8 cellular contexts compared by ENCODE assay signal in the genomic region with DNA sequence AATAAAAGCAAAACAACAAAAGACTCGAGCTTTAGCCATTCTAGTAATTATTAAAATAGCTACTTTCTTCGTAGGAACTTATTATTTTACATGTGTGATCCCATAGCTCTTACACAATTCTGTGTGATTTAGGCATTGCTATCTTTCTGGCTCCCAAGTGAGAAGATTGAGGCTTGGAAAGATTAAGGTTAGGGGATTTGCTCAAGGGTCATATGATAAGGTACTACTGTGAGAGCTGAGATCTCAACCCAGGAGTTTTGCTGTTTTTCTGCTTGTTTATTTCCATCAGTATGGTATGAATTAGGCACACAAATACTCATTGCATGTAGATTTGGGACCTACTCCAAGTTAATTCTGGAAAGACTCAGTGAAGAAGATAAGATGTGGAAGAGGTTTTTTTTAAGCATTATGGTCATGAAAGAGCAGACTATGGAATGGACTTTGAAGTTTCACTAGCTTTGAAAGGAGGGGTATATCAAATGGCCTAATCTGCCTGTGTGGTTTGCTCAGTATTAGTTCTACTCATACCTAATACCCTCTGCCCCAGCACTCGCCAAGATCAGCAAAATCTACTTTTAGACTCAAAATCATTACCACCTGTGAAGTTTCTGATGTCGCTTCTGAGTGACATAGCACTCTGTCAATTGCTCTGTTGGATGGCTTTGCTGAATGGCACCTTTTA. TPM values are rescaled to one million over a fixed set of nuclear protein-coding genes. Genes with fewer than 3 reads are reported as not detected.
DNase-seq lines count a peak whose midpoint lies in the region; ATAC-seq and TF ChIP-seq lines count a peak whose summit lies in the region.

No MANE protein-coding gene starts in this region.

- H3K27me3 ChIP-seq in CD8-positive, alpha-beta memory T cell (ENCODE audit: insufficient read depth, low read length, poor library complexity, severe bottlenecking), result no peaks in the 10 kb centered on the region
- H3K27me3 ChIP-seq in HUES48 (ENCODE audit: control insufficient read depth, insufficient read depth, low read length) (no peaks in the 10 kb centered on the region), heart left ventricle (no peaks in the 10 kb centered on the region)

- intact Hi-C loops in heart left ventricle (cut with DNase I), result no loop called here

- no peak overlapping the region for H3K27ac ChIP-seq in CD8-positive, alpha-beta memory T cell (ENCODE audit: low read depth, low read length)
- H3K27ac ChIP-seq in HUES48 (ENCODE audit: low read depth, low read length) (peak overlapping the region; percentile 5), heart left ventricle (peak overlapping the region; percentile 10 to 77 (median 62))

- H3K36me3 Mint-ChIP-seq in CD8-positive, alpha-beta memory T cell, result peaks cover 0 to 13% (median 1%) of the 10 kb centered on the region in 3 donors

- no peak for TF ChIP-seq CTCF in heart left ventricle (IDR thresholded peaks at IDR 0.05)

- 38 to 49% (median 40%) methylated on average over 4 of the region's 4 CpGs for WGBS in heart left ventricle, 4 donors

- peak overlapping the region; percentile 28 to 77 (median 66) for H3K4me3 Mint-ChIP-seq in CD8-positive, alpha-beta memory T cell

- CTCF ChIA-PET in CD8-positive, alpha-beta memory T cell (lab: Charles Lee), result interaction anchor here (1.0 to 1.6 kb wide), 3 partner anchors 24 to 98 kb away, joined by 3 to 4 read pairs (median 3); no protein-coding TSS in a partner anchor

- peak overlapping the region; percentile 30 for H3K4me3 ChIP-seq in CD8-positive, alpha-beta memory T cell (ENCODE audit: low read length)
- H3K4me3 ChIP-seq in HUES48 (ENCODE audit: low read depth, low read length) (no peak overlapping the region), heart left ventricle (peak overlapping the region in 6 of 12 donors; percentile 1 to 13 (median 5))

- H3K9ac ChIP-seq in HUES48 (ENCODE audit: low read depth, low read length), result no peak overlapping the region

- H3K4me1 Mint-ChIP-seq in CD8-positive, alpha-beta memory T cell, result peaks cover 76 to 97% (median 94%) of the 10 kb centered on the region in 3 donors

- ATAC-seq in GM21447 (IDR thresholded peaks at IDR 0.05; ENCODE audit: unreplicated experiment), result peak; percentile 61
- ATAC-seq in heart left ventricle, result peak in 3 of 4 donors; percentile 9 to 37 (median 21)

- no peak for TF ChIP-seq POLR2A in heart left ventricle (IDR thresholded peaks at IDR 0.05)

- no peaks in the 10 kb centered on the region for H3K27me3 Mint-ChIP-seq in CD8-positive, alpha-beta memory T cell

- POLR2A ChIA-PET in CD8-positive, alpha-beta memory T cell (lab: Charles Lee), result interaction anchor here (0.7 to 2.7 kb wide), 3 partner anchors 10 to 37 kb away, joined by 3 to 17 read pairs (median 7); a partner anchor contains a TSS

- no peak for DNase-seq in CD8-positive, alpha-beta memory T cell
- DNase-seq in heart left ventricle (no peak), SK-N-DZ (ENCODE audit: low spot score) (no peak), NCI-H2227 (lab: John Stamatoyannopoulos, UW; ENCODE audit: unreplicated experiment) (no peak), NCI-H446 treated with DMSO at 0.1 percent for 48 hours (lab: John Stamatoyannopoulos, UW) (no peak), NCI-H2196 treated with DMSO at 0.1 percent for 48 hours (lab: John Stamatoyannopoulos, UW; ENCODE audit: unreplicated experiment) (no peak)

- H3K27ac Mint-ChIP-seq in CD8-positive, alpha-beta memory T cell, result peak overlapping the region; percentile 60 to 96 (median 82)

- H3K4me1 ChIP-seq in CD8-positive, alpha-beta memory T cell (ENCODE audit: insufficient read depth, low read length), result peaks cover 93% of the 10 kb centered on the region
- H3K4me1 ChIP-seq in HUES48 (ENCODE audit: control insufficient read depth, insufficient read depth, low read length), result peaks cover 26% of the 10 kb centered on the region
- peaks cover 0 to 99% (median 90%) of the 10 kb centered on the region in 12 donors for H3K4me1 ChIP-seq in heart left ventricle

- no peaks in the 10 kb centered on the region for H3K36me3 ChIP-seq in CD8-positive, alpha-beta memory T cell (ENCODE audit: insufficient read depth, low read length)
- H3K36me3 ChIP-seq in HUES48 (ENCODE audit: control insufficient read depth, insufficient read depth, low read length) (no peaks in the 10 kb centered on the region), heart left ventricle (no peaks in the 10 kb centered on the region)

- no peaks in the 10 kb centered on the region for H3K9me3 Mint-ChIP-seq in CD8-positive, alpha-beta memory T cell

- no peaks in the 10 kb centered on the region for H3K9me3 ChIP-seq in CD8-positive, alpha-beta memory T cell (ENCODE audit: low read length)
- H3K9me3 ChIP-seq in HUES48 (ENCODE audit: control insufficient read depth, insufficient read depth, low read length), result no peaks in the 10 kb centered on the region
- H3K9me3 ChIP-seq in heart left ventricle, result no peaks in the 10 kb centered on the region

RNA-seq across cellular contexts. Expression of a gene that starts 12.4 kb away (rescaled TPM):
- 100 to 1,000 TPM; 386 to 391 TPM for total RNA-seq in CD8-positive, alpha-beta memory T cell
- 303 TPM for polyA plus RNA-seq in CD8-positive, alpha-beta memory T cell
- total RNA-seq in heart left ventricle, result 100 to 1,000 TPM; 156 to 416 (median 193) TPM
- polyA plus RNA-seq in heart left ventricle, result 10 to 100 TPM; 46.8 to 64.7 TPM
- 11.7 and 12.0 TPM in 2 replicates for polyA plus RNA-seq in SK-N-DZ (2014; cell fraction: cytosol; rRNA removed)
- 20.1 TPM in 2 replicates for polyA plus RNA-seq in SK-N-DZ (2014; cell fraction: nucleus; rRNA removed)
